In the genomic region with DNA sequence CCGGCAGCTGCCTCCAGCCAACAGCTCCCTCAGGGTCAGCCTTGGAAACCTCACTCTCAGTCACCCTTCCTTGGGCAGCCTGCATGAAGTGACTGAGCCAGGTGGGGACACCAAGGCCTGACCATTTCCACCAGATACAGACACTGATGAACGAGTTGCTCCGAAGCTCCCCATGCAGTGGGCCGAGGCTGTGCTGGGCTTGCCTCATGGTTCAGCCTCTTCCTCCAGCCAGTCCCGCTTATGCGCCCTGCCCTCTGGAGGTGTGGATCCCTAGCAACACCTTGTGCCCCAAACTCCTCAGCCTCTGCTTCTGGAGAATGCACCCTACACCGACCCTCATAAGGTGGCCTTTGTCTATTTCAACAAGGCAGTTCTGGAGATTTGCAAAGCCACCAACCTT, we compare ENCODE assay signal across 3 cellular contexts.
TF ChIP-seq lines count a peak whose summit lies in the region.

No MANE protein-coding gene starts in this region.

TF ChIP-seq in GM23338, 12 proteins besides CTCF, POLR2A, EP300 and RAD21 (continues in another document):
- TF ChIP-seq ZNF114 (CRISPR knock-in tag; IDR thresholded peaks at IDR 0.05), result no peak
- TF ChIP-seq POLR2AphosphoS5 (IDR thresholded peaks at IDR 0.05; ENCODE audit: low read depth), result no peak
- TF ChIP-seq ZNF331 (CRISPR knock-in tag; IDR thresholded peaks at IDR 0.05; ENCODE audit: low read depth), result no peak
- TF ChIP-seq, protein P1, sequence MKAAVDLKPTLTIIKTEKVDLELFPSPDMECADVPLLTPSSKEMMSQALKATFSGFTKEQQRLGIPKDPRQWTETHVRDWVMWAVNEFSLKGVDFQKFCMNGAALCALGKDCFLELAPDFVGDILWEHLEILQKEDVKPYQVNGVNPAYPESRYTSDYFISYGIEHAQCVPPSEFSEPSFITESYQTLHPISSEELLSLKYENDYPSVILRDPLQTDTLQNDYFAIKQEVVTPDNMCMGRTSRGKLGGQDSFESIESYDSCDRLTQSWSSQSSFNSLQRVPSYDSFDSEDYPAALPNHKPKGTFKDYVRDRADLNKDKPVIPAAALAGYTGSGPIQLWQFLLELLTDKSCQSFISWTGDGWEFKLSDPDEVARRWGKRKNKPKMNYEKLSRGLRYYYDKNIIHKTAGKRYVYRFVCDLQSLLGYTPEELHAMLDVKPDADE (IDR thresholded peaks at IDR 0.05), result no peak
- TF ChIP-seq EZH2 (IDR thresholded peaks at IDR 0.05; ENCODE audit: low read depth, unreplicated experiment), result no peak
- no peak for TF ChIP-seq EZH2phosphoT487 (IDR thresholded peaks at IDR 0.05; ENCODE audit: unreplicated experiment)
- TF ChIP-seq JUNB (IDR thresholded peaks at IDR 0.05; ENCODE audit: unreplicated experiment), result no peak
- no peak for TF ChIP-seq STAT1 (IDR thresholded peaks at IDR 0.05; ENCODE audit: unreplicated experiment)
- TF ChIP-seq, protein P2, sequence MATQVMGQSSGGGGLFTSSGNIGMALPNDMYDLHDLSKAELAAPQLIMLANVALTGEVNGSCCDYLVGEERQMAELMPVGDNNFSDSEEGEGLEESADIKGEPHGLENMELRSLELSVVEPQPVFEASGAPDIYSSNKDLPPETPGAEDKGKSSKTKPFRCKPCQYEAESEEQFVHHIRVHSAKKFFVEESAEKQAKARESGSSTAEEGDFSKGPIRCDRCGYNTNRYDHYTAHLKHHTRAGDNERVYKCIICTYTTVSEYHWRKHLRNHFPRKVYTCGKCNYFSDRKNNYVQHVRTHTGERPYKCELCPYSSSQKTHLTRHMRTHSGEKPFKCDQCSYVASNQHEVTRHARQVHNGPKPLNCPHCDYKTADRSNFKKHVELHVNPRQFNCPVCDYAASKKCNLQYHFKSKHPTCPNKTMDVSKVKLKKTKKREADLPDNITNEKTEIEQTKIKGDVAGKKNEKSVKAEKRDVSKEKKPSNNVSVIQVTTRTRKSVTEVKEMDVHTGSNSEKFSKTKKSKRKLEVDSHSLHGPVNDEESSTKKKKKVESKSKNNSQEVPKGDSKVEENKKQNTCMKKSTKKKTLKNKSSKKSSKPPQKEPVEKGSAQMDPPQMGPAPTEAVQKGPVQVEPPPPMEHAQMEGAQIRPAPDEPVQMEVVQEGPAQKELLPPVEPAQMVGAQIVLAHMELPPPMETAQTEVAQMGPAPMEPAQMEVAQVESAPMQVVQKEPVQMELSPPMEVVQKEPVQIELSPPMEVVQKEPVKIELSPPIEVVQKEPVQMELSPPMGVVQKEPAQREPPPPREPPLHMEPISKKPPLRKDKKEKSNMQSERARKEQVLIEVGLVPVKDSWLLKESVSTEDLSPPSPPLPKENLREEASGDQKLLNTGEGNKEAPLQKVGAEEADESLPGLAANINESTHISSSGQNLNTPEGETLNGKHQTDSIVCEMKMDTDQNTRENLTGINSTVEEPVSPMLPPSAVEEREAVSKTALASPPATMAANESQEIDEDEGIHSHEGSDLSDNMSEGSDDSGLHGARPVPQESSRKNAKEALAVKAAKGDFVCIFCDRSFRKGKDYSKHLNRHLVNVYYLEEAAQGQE (IDR thresholded peaks at IDR 0.05; ENCODE audit: unreplicated experiment), result no peak
- TF ChIP-seq NANOG (IDR thresholded peaks at IDR 0.05; ENCODE audit: borderline replicate concordance), result no peak
- no peak for TF ChIP-seq CREB1 (CRISPR knock-in tag; IDR thresholded peaks at IDR 0.05; ENCODE audit: low read depth)

TF ChIP-seq in WTC11, 78 proteins besides CTCF, POLR2A, EP300 and RAD21 (continues in another document):
- no peak for TF ChIP-seq ELF4 (CRISPR knock-in tag; IDR thresholded peaks at IDR 0.05; ENCODE audit: low read depth)
- TF ChIP-seq, protein P3, sequence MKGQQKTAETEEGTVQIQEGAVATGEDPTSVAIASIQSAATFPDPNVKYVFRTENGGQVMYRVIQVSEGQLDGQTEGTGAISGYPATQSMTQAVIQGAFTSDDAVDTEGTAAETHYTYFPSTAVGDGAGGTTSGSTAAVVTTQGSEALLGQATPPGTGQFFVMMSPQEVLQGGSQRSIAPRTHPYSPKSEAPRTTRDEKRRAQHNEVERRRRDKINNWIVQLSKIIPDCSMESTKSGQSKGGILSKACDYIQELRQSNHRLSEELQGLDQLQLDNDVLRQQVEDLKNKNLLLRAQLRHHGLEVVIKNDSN (CRISPR knock-in tag; IDR thresholded peaks at IDR 0.05), result no peak
- TF ChIP-seq, protein P4, sequence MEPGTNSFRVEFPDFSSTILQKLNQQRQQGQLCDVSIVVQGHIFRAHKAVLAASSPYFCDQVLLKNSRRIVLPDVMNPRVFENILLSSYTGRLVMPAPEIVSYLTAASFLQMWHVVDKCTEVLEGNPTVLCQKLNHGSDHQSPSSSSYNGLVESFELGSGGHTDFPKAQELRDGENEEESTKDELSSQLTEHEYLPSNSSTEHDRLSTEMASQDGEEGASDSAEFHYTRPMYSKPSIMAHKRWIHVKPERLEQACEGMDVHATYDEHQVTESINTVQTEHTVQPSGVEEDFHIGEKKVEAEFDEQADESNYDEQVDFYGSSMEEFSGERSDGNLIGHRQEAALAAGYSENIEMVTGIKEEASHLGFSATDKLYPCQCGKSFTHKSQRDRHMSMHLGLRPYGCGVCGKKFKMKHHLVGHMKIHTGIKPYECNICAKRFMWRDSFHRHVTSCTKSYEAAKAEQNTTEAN (CRISPR knock-in tag; IDR thresholded peaks at IDR 0.05), result no peak
- TF ChIP-seq, protein P5, sequence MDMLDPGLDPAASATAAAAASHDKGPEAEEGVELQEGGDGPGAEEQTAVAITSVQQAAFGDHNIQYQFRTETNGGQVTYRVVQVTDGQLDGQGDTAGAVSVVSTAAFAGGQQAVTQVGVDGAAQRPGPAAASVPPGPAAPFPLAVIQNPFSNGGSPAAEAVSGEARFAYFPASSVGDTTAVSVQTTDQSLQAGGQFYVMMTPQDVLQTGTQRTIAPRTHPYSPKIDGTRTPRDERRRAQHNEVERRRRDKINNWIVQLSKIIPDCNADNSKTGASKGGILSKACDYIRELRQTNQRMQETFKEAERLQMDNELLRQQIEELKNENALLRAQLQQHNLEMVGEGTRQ (CRISPR knock-in tag; IDR thresholded peaks at IDR 0.05), result no peak
- TF ChIP-seq ZNF423 (CRISPR knock-in tag; IDR thresholded peaks at IDR 0.05), result no peak
- TF ChIP-seq, protein P6, sequence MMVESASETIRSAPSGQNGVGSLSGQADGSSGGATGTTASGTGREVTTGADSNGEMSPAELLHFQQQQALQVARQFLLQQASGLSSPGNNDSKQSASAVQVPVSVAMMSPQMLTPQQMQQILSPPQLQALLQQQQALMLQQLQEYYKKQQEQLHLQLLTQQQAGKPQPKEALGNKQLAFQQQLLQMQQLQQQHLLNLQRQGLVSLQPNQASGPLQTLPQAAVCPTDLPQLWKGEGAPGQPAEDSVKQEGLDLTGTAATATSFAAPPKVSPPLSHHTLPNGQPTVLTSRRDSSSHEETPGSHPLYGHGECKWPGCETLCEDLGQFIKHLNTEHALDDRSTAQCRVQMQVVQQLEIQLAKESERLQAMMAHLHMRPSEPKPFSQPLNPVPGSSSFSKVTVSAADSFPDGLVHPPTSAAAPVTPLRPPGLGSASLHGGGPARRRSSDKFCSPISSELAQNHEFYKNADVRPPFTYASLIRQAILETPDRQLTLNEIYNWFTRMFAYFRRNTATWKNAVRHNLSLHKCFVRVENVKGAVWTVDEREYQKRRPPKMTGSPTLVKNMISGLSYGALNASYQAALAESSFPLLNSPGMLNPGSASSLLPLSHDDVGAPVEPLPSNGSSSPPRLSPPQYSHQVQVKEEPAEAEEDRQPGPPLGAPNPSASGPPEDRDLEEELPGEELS (CRISPR knock-in tag; IDR thresholded peaks at IDR 0.05), result no peak
- TF ChIP-seq, protein P7, sequence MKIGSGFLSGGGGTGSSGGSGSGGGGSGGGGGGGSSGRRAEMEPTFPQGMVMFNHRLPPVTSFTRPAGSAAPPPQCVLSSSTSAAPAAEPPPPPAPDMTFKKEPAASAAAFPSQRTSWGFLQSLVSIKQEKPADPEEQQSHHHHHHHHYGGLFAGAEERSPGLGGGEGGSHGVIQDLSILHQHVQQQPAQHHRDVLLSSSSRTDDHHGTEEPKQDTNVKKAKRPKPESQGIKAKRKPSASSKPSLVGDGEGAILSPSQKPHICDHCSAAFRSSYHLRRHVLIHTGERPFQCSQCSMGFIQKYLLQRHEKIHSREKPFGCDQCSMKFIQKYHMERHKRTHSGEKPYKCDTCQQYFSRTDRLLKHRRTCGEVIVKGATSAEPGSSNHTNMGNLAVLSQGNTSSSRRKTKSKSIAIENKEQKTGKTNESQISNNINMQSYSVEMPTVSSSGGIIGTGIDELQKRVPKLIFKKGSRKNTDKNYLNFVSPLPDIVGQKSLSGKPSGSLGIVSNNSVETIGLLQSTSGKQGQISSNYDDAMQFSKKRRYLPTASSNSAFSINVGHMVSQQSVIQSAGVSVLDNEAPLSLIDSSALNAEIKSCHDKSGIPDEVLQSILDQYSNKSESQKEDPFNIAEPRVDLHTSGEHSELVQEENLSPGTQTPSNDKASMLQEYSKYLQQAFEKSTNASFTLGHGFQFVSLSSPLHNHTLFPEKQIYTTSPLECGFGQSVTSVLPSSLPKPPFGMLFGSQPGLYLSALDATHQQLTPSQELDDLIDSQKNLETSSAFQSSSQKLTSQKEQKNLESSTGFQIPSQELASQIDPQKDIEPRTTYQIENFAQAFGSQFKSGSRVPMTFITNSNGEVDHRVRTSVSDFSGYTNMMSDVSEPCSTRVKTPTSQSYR (CRISPR knock-in tag; IDR thresholded peaks at IDR 0.05), result no peak
- TF ChIP-seq RELA (CRISPR knock-in tag; IDR thresholded peaks at IDR 0.05; ENCODE audit: borderline replicate concordance), result no peak
- TF ChIP-seq NR3C1 (CRISPR knock-in tag; conservative IDR thresholded peaks at IDR 0.05; ENCODE audit: low read depth), result no peak
- no peak for TF ChIP-seq NR1H2 (CRISPR knock-in tag; IDR thresholded peaks at IDR 0.05)

TF ChIP-seq in H1, 55 proteins besides CTCF, POLR2A, EP300 and RAD21:
- no peak for TF ChIP-seq POU5F1 (IDR thresholded peaks at IDR 0.05; ENCODE audit: low read depth, low read length)
- TF ChIP-seq GABPA (IDR thresholded peaks at IDR 0.05; ENCODE audit: borderline replicate concordance, insufficient read depth, low read length), result no peak
- TF ChIP-seq SP1 (IDR thresholded peaks at IDR 0.05; ENCODE audit: low read depth, low read length), result no peak
- TF ChIP-seq SRF (IDR thresholded peaks at IDR 0.05; ENCODE audit: low read depth, low read length), result no peak
- TF ChIP-seq, protein P8, sequence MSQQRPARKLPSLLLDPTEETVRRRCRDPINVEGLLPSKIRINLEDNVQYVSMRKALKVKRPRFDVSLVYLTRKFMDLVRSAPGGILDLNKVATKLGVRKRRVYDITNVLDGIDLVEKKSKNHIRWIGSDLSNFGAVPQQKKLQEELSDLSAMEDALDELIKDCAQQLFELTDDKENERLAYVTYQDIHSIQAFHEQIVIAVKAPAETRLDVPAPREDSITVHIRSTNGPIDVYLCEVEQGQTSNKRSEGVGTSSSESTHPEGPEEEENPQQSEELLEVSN (IDR thresholded peaks at IDR 0.05), result no peak
- no peak for TF ChIP-seq SUZ12 (IDR thresholded peaks at IDR 0.05; ENCODE audit: low read length)
- TF ChIP-seq BRCA1 (IDR thresholded peaks at IDR 0.05; ENCODE audit: low read depth, low read length), result no peak
- TF ChIP-seq SP2 (IDR thresholded peaks at IDR 0.05; ENCODE audit: low read length), result no peak
- TF ChIP-seq RBBP5 (IDR thresholded peaks at IDR 0.05; ENCODE audit: borderline replicate concordance, low read depth, low read length), result no peak
- TF ChIP-seq CBX5 (IDR thresholded peaks at IDR 0.05; ENCODE audit: low read depth, low read length), result no peak
- TF ChIP-seq CEBPB (IDR thresholded peaks at IDR 0.05; ENCODE audit: low read depth, low read length), result no peak
- TF ChIP-seq MAFK (IDR thresholded peaks at IDR 0.05; ENCODE audit: low read depth, low read length), result no peak
- no peak for TF ChIP-seq TCF12 (IDR thresholded peaks at IDR 0.05; ENCODE audit: low read depth, low read length)
- no peak for TF ChIP-seq JUN (IDR thresholded peaks at IDR 0.05; ENCODE audit: low read depth, low read length)
- no peak for TF ChIP-seq RFX5 (IDR thresholded peaks at IDR 0.05; ENCODE audit: borderline replicate concordance, low read depth, low read length)
- no peak for TF ChIP-seq BCL11A (IDR thresholded peaks at IDR 0.05; ENCODE audit: low read depth in 2 of 2, low read length in 2 of 2)
- TF ChIP-seq PHF8 (conservative IDR thresholded peaks at IDR 0.05; ENCODE audit: low read depth, low read length), result no peak
